ENCODE assay signal across 2 cellular contexts in the genomic region with DNA sequence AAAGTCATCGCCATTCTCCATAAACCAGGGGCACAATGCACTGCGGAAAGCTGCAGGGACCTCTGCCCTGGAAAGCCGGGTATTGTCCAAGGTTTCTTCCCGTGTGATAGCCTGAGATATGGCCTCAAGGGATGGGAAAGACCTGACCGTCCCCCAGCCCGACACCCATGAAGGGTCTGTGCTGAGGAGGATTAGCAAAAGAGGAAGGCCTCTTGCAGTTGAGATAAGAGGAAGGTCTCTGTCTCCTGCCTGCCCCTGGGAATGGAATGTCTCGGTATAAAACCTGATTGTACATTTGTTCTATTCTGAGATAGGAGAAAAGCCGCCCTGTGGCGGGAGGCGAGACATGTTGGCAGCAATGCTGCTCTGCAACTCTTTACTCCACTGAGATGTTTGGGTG. TPM values are rescaled to one million over a fixed set of nuclear protein-coding genes. Genes with fewer than 3 reads are reported as not detected.
"Had no signal": no experiment of that assay in that cellular context is flagged by ENCODE, and none has a peak within 500 bp of the region (broad histone marks: within the 10 kb centered on the region; RNA-seq: fewer than 3 reads in every experiment).

No MANE protein-coding gene starts in this region.

RNA-seq across cellular contexts. Expression of gene CRHBP, which starts 7.6 kb away (rescaled TPM):
- total RNA-seq: NCI-H460 had no signal
- polyA plus RNA-seq: IgD-negative memory B cell had no signal
